ENCODE assay signal across 1 cellular context in the genomic region with DNA sequence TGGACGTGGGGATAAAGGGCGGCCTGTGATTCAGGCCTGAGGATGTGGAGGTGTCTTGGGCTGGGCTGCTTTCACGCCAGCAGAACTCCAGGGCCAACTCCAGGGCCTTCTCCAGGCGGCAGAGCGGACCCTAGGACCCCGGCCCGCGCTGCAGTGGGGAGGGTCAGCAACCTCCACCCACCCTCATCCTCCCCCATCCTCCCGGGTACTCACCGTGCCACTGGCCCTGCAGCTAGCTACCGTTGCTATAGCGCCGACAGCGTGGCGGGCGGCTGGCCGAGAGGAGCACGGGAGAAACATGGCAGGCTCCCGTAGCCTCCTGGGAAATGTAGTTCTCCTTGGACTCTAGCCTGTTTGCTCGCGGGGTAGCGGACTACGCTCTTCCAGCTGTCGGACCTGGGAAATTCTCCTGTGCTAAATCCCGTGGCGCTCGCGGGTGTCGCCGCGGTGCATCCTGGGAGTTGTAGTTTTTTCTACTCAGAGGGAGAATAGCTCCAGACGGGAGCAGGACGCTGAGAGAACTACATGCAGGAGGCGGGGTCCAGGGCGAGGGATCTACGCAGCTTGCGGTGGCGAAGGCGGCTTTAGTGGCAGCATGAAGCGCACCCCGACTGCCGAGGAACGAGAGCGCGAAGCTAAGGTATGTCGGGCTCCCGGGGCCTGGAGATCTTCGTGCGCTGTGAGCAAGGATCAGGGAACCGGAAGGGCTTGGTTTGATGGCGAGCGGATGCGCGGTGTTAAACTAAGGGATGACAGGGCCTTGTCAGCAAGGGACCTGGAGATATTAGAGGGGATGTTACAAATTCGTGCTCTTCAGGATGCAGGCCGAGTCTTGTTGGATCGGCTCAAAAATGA.
TF ChIP-seq lines count a peak whose summit lies in the region.

Gene FTO (plus strand): TSS at position 567 of the 855 bp plus-strand sequence.
Gene RPGRIP1L (minus strand): TSS at position 270 of the 855 bp plus-strand sequence. CDS start 3,136 bp downstream, outside the sequence.

TF ChIP-seq in HepG2, 621 proteins besides CTCF, POLR2A, EP300 and RAD21 (continued from another document and continues in another):
- TF ChIP-seq RERE (CRISPR knock-in tag; IDR thresholded peaks at IDR 0.05; ENCODE audit: low read depth) (peak; percentile 59; the same call in 1 of the 2 replicates), SMYD3 (CRISPR knock-in tag; IDR thresholded peaks at IDR 0.05) (0 out of 2 replicates have a peak, but pooled peaks have one; percentile 27), ELK4 (CRISPR knock-in tag; IDR thresholded peaks at IDR 0.05; ENCODE audit: borderline replicate concordance) (0 out of 2 replicates have a peak, but pooled peaks have one; percentile 26), RNF2 (conservative IDR thresholded peaks at IDR 0.05; ENCODE audit: low read depth) (peak; percentile 72; the same call in 1 of the 2 replicates), RARG (CRISPR knock-in tag; IDR thresholded peaks at IDR 0.05; ENCODE audit: low read depth) (no peak), ZC3H13 (CRISPR knock-in tag; IDR thresholded peaks at IDR 0.05) (0 out of 2 replicates have a peak, but pooled peaks have one; percentile 43), ZNF136 (CRISPR knock-in tag; IDR thresholded peaks at IDR 0.05; ENCODE audit: low read depth) (no peak; the same call in 1 of the 2 replicates), ZNF282 (IDR thresholded peaks at IDR 0.05; ENCODE audit: partially characterized antibody) (no peak), ZNF138 (CRISPR knock-in tag; IDR thresholded peaks at IDR 0.05; ENCODE audit: low read depth) (no peak), KMT2B (CRISPR knock-in tag; IDR thresholded peaks at IDR 0.05) (peak; percentile 97), KAT8 (CRISPR knock-in tag; IDR thresholded peaks at IDR 0.05) (peak; percentile 93), PRDM4 (CRISPR knock-in tag; IDR thresholded peaks at IDR 0.05; ENCODE audit: borderline replicate concordance) (no peak), FOXC1 (CRISPR knock-in tag; IDR thresholded peaks at IDR 0.05; ENCODE audit: borderline replicate concordance) (peak; percentile 88), ZNF496 (CRISPR knock-in tag; IDR thresholded peaks at IDR 0.05; ENCODE audit: insufficient replicate concordance) (no peak), FOXO1 (CRISPR knock-in tag; IDR thresholded peaks at IDR 0.05) (peak; percentile 57), ZNF550 (CRISPR knock-in tag; IDR thresholded peaks at IDR 0.05; ENCODE audit: borderline replicate concordance) (no peak), ZFP91 (CRISPR knock-in tag; IDR thresholded peaks at IDR 0.05; ENCODE audit: borderline replicate concordance) (peak; percentile 93; the same call in 1 of the 2 replicates), PATZ1 (CRISPR knock-in tag; IDR thresholded peaks at IDR 0.05) (peak; percentile 46), ZBTB38 (CRISPR knock-in tag; IDR thresholded peaks at IDR 0.05) (peak; percentile 50; the same call in 1 of the 2 replicates), E2F5 (CRISPR knock-in tag; conservative IDR thresholded peaks at IDR 0.05) (peak; percentile 89), RBM22 (optimal IDR thresholded peaks at IDR 0.05; ENCODE audit: low read length) (peak; percentile 92), ZNF44 (CRISPR knock-in tag; IDR thresholded peaks at IDR 0.05) (no peak), SYNCRIP (IDR thresholded peaks at IDR 0.05; ENCODE audit: insufficient read depth, low read depth, low read length) (no peak), CENPX (CRISPR knock-in tag; IDR thresholded peaks at IDR 0.05) (no peak), ZNF317 (CRISPR knock-in tag; IDR thresholded peaks at IDR 0.05) (peak; percentile 77), ZNF703 (CRISPR knock-in tag; IDR thresholded peaks at IDR 0.05; ENCODE audit: borderline replicate concordance) (no peak), SKI (IDR thresholded peaks at IDR 0.05; ENCODE audit: partially characterized antibody) (peak; percentile 73), ZFX (CRISPR knock-in tag; IDR thresholded peaks at IDR 0.05; ENCODE audit: low read depth) (peak; percentile 99)
- TF ChIP-seq, protein P1, sequence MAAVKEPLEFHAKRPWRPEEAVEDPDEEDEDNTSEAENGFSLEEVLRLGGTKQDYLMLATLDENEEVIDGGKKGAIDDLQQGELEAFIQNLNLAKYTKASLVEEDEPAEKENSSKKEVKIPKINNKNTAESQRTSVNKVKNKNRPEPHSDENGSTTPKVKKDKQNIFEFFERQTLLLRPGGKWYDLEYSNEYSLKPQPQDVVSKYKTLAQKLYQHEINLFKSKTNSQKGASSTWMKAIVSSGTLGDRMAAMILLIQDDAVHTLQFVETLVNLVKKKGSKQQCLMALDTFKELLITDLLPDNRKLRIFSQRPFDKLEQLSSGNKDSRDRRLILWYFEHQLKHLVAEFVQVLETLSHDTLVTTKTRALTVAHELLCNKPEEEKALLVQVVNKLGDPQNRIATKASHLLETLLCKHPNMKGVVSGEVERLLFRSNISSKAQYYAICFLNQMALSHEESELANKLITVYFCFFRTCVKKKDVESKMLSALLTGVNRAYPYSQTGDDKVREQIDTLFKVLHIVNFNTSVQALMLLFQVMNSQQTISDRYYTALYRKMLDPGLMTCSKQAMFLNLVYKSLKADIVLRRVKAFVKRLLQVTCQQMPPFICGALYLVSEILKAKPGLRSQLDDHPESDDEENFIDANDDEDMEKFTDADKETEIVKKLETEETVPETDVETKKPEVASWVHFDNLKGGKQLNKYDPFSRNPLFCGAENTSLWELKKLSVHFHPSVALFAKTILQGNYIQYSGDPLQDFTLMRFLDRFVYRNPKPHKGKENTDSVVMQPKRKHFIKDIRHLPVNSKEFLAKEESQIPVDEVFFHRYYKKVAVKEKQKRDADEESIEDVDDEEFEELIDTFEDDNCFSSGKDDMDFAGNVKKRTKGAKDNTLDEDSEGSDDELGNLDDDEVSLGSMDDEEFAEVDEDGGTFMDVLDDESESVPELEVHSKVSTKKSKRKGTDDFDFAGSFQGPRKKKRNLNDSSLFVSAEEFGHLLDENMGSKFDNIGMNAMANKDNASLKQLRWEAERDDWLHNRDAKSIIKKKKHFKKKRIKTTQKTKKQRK (IDR thresholded peaks at IDR 0.05; ENCODE audit: low read length) = no peak
- TF ChIP-seq, protein P2, sequence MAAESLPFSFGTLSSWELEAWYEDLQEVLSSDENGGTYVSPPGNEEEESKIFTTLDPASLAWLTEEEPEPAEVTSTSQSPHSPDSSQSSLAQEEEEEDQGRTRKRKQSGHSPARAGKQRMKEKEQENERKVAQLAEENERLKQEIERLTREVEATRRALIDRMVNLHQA (CRISPR knock-in tag; IDR thresholded peaks at IDR 0.05) = no peak
- TF ChIP-seq, protein P3, sequence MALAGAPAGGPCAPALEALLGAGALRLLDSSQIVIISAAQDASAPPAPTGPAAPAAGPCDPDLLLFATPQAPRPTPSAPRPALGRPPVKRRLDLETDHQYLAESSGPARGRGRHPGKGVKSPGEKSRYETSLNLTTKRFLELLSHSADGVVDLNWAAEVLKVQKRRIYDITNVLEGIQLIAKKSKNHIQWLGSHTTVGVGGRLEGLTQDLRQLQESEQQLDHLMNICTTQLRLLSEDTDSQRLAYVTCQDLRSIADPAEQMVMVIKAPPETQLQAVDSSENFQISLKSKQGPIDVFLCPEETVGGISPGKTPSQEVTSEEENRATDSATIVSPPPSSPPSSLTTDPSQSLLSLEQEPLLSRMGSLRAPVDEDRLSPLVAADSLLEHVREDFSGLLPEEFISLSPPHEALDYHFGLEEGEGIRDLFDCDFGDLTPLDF (CRISPR knock-in tag; IDR thresholded peaks at IDR 0.05) = peak; percentile 93
